Comparison of ENCODE assay signal across 1 cellular context in genomic region chr2:176178271-176178806, GRCh38.
A peak's percentile ranks its signal among the peaks of the same experiment; 100 is the strongest.
TF ChIP-seq lines count a peak whose summit lies in the region.

No MANE protein-coding gene starts in this region.

TF ChIP-seq in HepG2, 621 proteins besides CTCF, POLR2A, EP300 and RAD21:
- TF ChIP-seq AGO2 (optimal IDR thresholded peaks at IDR 0.05; ENCODE audit: low read depth, low read length) = peak; percentile 69
- peak; percentile 58 for TF ChIP-seq RBFOX2 (IDR thresholded peaks at IDR 0.05; ENCODE audit: low read depth, low read length)
- TF ChIP-seq ZBTB38 (CRISPR knock-in tag; IDR thresholded peaks at IDR 0.05) = peak; percentile 44; the same call in 1 of the 2 replicates
- TF ChIP-seq, protein P1, sequence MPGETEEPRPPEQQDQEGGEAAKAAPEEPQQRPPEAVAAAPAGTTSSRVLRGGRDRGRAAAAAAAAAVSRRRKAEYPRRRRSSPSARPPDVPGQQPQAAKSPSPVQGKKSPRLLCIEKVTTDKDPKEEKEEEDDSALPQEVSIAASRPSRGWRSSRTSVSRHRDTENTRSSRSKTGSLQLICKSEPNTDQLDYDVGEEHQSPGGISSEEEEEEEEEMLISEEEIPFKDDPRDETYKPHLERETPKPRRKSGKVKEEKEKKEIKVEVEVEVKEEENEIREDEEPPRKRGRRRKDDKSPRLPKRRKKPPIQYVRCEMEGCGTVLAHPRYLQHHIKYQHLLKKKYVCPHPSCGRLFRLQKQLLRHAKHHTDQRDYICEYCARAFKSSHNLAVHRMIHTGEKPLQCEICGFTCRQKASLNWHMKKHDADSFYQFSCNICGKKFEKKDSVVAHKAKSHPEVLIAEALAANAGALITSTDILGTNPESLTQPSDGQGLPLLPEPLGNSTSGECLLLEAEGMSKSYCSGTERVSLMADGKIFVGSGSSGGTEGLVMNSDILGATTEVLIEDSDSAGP (CRISPR knock-in tag; IDR thresholded peaks at IDR 0.05; ENCODE audit: borderline replicate concordance) = 0 out of 2 replicates have a peak, but pooled peaks have one; percentile 28
- TF ChIP-seq, protein P2, sequence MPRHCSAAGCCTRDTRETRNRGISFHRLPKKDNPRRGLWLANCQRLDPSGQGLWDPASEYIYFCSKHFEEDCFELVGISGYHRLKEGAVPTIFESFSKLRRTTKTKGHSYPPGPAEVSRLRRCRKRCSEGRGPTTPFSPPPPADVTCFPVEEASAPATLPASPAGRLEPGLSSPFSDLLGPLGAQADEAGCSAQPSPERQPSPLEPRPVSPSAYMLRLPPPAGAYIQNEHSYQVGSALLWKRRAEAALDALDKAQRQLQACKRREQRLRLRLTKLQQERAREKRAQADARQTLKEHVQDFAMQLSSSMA (CRISPR knock-in tag; IDR thresholded peaks at IDR 0.05) = no peak
- TF ChIP-seq ZNF354B (CRISPR knock-in tag; IDR thresholded peaks at IDR 0.05) = no peak
- TF ChIP-seq ZBTB33 (CRISPR knock-in tag; IDR thresholded peaks at IDR 0.05) = 0 out of 2 replicates have a peak, but pooled peaks have one; percentile 49
